Comparison of ENCODE assay signal across 8 cellular contexts in the genomic region with DNA sequence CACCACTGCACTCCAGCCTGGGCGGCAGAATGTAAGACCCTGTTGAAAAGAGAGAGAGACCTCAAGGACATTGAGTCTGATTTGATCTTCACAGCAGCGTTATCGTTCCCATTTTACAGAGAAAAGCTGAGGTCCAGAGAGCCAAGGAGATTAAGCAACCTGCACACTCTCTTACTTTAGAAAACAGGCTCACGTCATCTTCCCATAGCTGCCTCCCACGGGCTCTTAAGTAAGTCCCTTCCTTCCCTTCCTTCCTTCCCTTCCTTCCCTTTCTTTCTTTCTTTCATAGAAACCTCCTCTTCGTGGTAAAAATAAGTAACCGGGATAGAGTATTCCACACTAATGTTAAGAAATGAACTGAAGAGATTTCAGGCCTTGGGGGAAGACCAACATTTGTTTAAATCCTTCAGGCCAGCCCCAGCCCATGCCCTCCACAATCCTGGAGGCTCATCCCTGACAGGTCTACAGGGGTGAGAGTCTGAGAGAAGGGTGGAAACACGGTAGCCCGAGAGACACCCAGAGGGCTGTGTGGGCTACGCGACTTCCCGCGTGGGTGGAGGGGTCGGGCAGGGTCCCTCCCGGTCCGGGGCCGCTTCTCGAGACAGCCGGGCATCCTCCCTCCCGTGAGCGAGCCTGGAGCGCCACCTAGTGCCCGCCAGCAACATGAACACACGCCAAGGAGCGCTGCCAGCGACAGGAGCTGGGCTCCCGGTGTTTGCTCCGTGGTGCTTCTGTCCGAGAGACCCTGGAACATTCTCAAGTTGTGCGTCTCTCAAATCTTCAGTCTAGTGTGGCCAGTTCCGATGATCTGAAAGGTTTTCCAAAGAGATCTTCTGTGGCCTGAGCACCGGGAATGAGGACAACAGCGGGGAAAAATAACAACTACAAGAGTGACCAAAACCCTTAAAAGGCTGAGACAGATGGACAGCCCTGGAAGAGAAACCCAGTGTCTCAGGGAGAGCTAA.
DNase-seq lines count a peak whose midpoint lies in the region; ATAC-seq and TF ChIP-seq lines count a peak whose summit lies in the region.

No MANE protein-coding gene starts in this region.

- H3K14ac ChIP-seq in trophoblast cell (ENCODE audit: low read length) = no peak overlapping the region

- no peak overlapping the region for H3K23ac ChIP-seq in trophoblast cell (ENCODE audit: low read length)

- H3K27me3 ChIP-seq in trophoblast cell (ENCODE audit: insufficient read depth, low read length) = no peaks in the 10 kb centered on the region
- H3K27me3 ChIP-seq in upper lobe of left lung = peaks cover 0 to 6% (median 0%) of the 10 kb centered on the region in 4 donors

- ATAC-seq in GM21528 (IDR thresholded peaks at IDR 0.05; ENCODE audit: low FRiP score, unreplicated experiment) = peak; percentile 91
- peak; percentile 96 for ATAC-seq in Right ventricle myocardium superior (ENCODE audit: poor library complexity)
- ATAC-seq in upper lobe of left lung (ENCODE audit: low FRiP score in 2 of 2) = peak; percentile 89 to 96

- intact Hi-C loops in Right ventricle myocardium superior (cut with DNase I) = loop anchor here (10.0 kb wide), 1 partner anchor 151 kb away; no protein-coding TSS in a partner anchor

- H2AK5ac ChIP-seq in trophoblast cell (ENCODE audit: low read length) = no peak overlapping the region

- no peak overlapping the region for H3K4ac ChIP-seq in trophoblast cell (ENCODE audit: low read depth, low read length)

- H3K4me1 ChIP-seq in trophoblast cell (ENCODE audit: control insufficient read depth in 1 of 2, insufficient read depth in 2 of 2, low read length in 2 of 2) (no peaks in the 10 kb centered on the region), upper lobe of left lung (peaks cover 6 to 18% (median 12%) of the 10 kb centered on the region in 4 donors)

- no peak overlapping the region for H3K18ac ChIP-seq in trophoblast cell (ENCODE audit: low read length)

- H4K91ac ChIP-seq in trophoblast cell (ENCODE audit: low read depth, low read length) = no peak overlapping the region

- no peak for TF ChIP-seq POLR2A in upper lobe of left lung (IDR thresholded peaks at IDR 0.05)

- H3K27me3 Mint-ChIP-seq in activated naive CD4-positive, alpha-beta T cell treated with anti-CD3 and anti-CD28 coated beads, Interleukin-2, amount 10 ng/mL, durations not matched to agents 7 days and 5 days = peaks cover 71% of the 10 kb centered on the region

- no peak overlapping the region for H3K27ac Mint-ChIP-seq in activated naive CD4-positive, alpha-beta T cell treated with anti-CD3 and anti-CD28 coated beads, Interleukin-2, amount 10 ng/mL, durations not matched to agents 7 days and 5 days

- H3K9me3 ChIP-seq in trophoblast cell (ENCODE audit: insufficient read depth, low read depth, low read length) = no peaks in the 10 kb centered on the region
- H3K9me3 ChIP-seq in upper lobe of left lung = no peaks in the 10 kb centered on the region

- no CpG with 5 or more reads among the region's 33 CpGs for WGBS in trophoblast cell (ENCODE audit: extremely low coverage, insufficient coverage, insufficient read length)
- WGBS in upper lobe of left lung, 2 donors = 12 to 18% methylated on average over 22 to 31 of the region's 33 CpGs

- no peak overlapping the region for H2AFZ ChIP-seq in trophoblast cell (ENCODE audit: insufficient read depth, low read length, poor library complexity)

- H3K27ac ChIP-seq in trophoblast cell (ENCODE audit: low read depth, low read length) (no peak overlapping the region), upper lobe of left lung (no peak overlapping the region)

- no peak overlapping the region for H2BK120ac ChIP-seq in trophoblast cell (ENCODE audit: insufficient read depth, low read length, poor library complexity)

- CTCF ChIA-PET in activated naive CD4-positive, alpha-beta T cell treated with anti-CD3 and anti-CD28 coated beads, Interleukin-2, amount 10 ng/mL, durations not matched to agents 7 days and 5 days (lab: Charles Lee) = interaction anchor here (0.6 to 2.1 kb wide), 22 partner anchors 9 to 608 kb away, joined by 3 to 11 read pairs (median 4); no protein-coding TSS in a partner anchor

- no peak overlapping the region for H4K8ac ChIP-seq in trophoblast cell (ENCODE audit: low read depth, low read length)

- H3K79me2 ChIP-seq in trophoblast cell (ENCODE audit: control insufficient read depth, insufficient read depth, low read length, poor library complexity) = no peaks in the 10 kb centered on the region

- TF ChIP-seq CTCF in upper lobe of left lung (IDR thresholded peaks at IDR 0.05) = peak; percentile 85 to 95 (median 88)

- no peaks in the 10 kb centered on the region for H3K36me3 ChIP-seq in trophoblast cell (ENCODE audit: control insufficient read depth in 1 of 2, insufficient read depth in 2 of 2, low read length in 2 of 2)
- no peaks in the 10 kb centered on the region for H3K36me3 ChIP-seq in upper lobe of left lung

- in situ Hi-C loops in SK-MEL-5 (cut with HindIII; ENCODE audit: low pct_unique_long_range_greater_than_20kb, low sequenced_read_pairs) = no loop called here

- H3K4me2 ChIP-seq in trophoblast cell (ENCODE audit: low read length) = peak overlapping the region; percentile 58

- no peak overlapping the region for H3K9ac ChIP-seq in trophoblast cell (ENCODE audit: low read length)

- no peak overlapping the region for H4K12ac ChIP-seq in trophoblast cell (ENCODE audit: low read depth, low read length)

- no peak overlapping the region for H2BK12ac ChIP-seq in trophoblast cell (ENCODE audit: low read length)

- no peaks in the 10 kb centered on the region for H3K36me3 Mint-ChIP-seq in activated naive CD4-positive, alpha-beta T cell treated with anti-CD3 and anti-CD28 coated beads, Interleukin-2, amount 10 ng/mL, durations not matched to agents 7 days and 5 days

- DNase-seq in DMS79 (lab: John Stamatoyannopoulos, UW) (peak; percentile 20), HuH-7 (ENCODE audit: low spot score) (peak; percentile 73), SK-MEL-5 (ENCODE audit: low read depth, low spot score) (peak; percentile 67), Right ventricle myocardium superior (peak; percentile 86), trophoblast cell (peak; percentile 42 to 75), upper lobe of left lung (peak; percentile 81 to 93)
- DNase-seq in activated naive CD4-positive, alpha-beta T cell treated with anti-CD3 and anti-CD28 coated beads, Interleukin-2, amount 10 ng/mL, durations not matched to agents 7 days and 5 days = peak; percentile 78

- H3K4me3 Mint-ChIP-seq in activated naive CD4-positive, alpha-beta T cell treated with anti-CD3 and anti-CD28 coated beads, Interleukin-2, amount 10 ng/mL, durations not matched to agents 7 days and 5 days = no peak overlapping the region

- H3K4me3 ChIP-seq in trophoblast cell (ENCODE audit: low read depth, low read length) = no peak overlapping the region
- peak overlapping the region in 3 of 4 donors; percentile 1 to 11 (median 7) for H3K4me3 ChIP-seq in upper lobe of left lung

- no peaks in the 10 kb centered on the region for H3K79me1 ChIP-seq in trophoblast cell (ENCODE audit: low read length)

- TF ChIP-seq EP300 in upper lobe of left lung (IDR thresholded peaks at IDR 0.05) = no peak

- H2BK5ac ChIP-seq in trophoblast cell (ENCODE audit: low read depth, low read length, poor library complexity) = no peak overlapping the region

- peaks cover 6% of the 10 kb centered on the region for H3K4me1 Mint-ChIP-seq in activated naive CD4-positive, alpha-beta T cell treated with anti-CD3 and anti-CD28 coated beads, Interleukin-2, amount 10 ng/mL, durations not matched to agents 7 days and 5 days

- no peaks in the 10 kb centered on the region for H3K9me3 Mint-ChIP-seq in activated naive CD4-positive, alpha-beta T cell treated with anti-CD3 and anti-CD28 coated beads, Interleukin-2, amount 10 ng/mL, durations not matched to agents 7 days and 5 days

Comparison
In these comparisons a context has a peak if more than half of its experiments do, and no peak if none do; other contexts are left out.
1. DNase-seq: peak in every context shown above with its lines; median percentile 87 in upper lobe of left lung; 86 in Right ventricle myocardium superior; 78 in activated naive CD4-positive, alpha-beta T cell treated with anti-CD3 and anti-CD28 coated beads, Interleukin-2, amount 10 ng/mL, durations not matched to agents 7 days and 5 days; 73 in HuH-7; 67 in SK-MEL-5; 58 in trophoblast cell; 20 in DMS79.